ENCODE assay signal across 1 cellular context in the genomic region with DNA sequence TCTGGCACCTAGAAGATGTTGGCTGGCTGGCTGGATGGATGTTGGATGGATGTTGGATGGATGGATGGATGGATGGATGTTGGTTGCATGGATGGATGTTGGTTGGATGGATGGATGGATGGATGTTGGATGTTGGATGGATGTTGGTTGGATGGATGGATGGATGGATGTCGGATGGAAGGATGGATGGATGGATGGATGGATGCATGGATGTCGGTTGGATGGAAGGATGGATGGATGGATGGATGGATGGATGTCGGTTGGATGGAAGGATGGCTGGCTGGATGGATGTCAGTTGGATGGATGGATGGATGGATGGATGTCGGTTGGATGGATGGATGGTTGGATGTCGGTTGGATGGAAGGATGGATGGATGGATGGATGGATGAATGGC.
TF ChIP-seq lines count a peak whose summit lies in the region.

No MANE protein-coding gene starts in this region.

TF ChIP-seq in HEK293, 187 proteins besides CTCF, POLR2A, EP300 and RAD21 (continued from another document):
- TF ChIP-seq ZNF366 (tag by site-specific recombination; conservative IDR thresholded peaks at IDR 0.05), result peak; percentile 98
